Comparison of ENCODE assay signal across 21 cellular contexts in the genomic region with DNA sequence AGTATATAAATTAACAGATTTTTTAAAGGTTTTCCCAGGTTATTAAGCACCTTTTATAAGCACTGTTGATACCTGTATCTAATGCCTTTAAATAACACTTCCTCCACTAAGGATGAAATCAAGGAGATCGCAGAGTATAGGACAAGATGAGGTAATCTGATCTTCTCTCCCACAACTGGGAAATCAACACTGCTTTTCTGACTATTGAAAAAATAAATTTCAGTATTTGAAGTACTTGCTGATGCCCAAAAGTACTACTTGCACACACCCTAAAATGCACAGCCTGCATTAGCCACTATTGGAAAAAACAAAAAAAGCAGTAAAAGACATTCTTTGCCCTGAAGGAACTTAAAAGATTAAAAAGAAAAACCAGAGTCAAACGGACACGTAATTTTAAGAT.
"Had no signal": no experiment of that assay in that cellular context is flagged by ENCODE, and none has a peak within 500 bp of the region (broad histone marks: within the 10 kb centered on the region; RNA-seq: fewer than 3 reads in every experiment).

No MANE protein-coding gene starts in this region.

- H3K27ac ChIP-seq: cardiac muscle cell, colonic mucosa, esophagus squamous epithelium, left ventricle myocardium inferior, right atrium auricular region, tibial nerve had no signal

- H3K4me3 ChIP-seq: cardiac muscle cell, colonic mucosa, esophagus squamous epithelium, left ventricle myocardium inferior, right atrium auricular region, tibial nerve had no signal

- H3K27me3 Mint-ChIP-seq: activated CD4-positive, alpha-beta memory T cell treated with anti-CD3 and anti-CD28 coated beads for 36 hours; naive thymus-derived CD8-positive, alpha-beta T cell had no signal

- H3K9me3 ChIP-seq: colonic mucosa, esophagus squamous epithelium, left ventricle myocardium inferior, right atrium auricular region, tibial nerve had no signal

- H3K36me3 ChIP-seq: colonic mucosa, left ventricle myocardium inferior, right atrium auricular region, tibial nerve had no signal

- H3K4me3 Mint-ChIP-seq: activated CD4-positive, alpha-beta memory T cell treated with anti-CD3 and anti-CD28 coated beads for 36 hours; activated T-helper 1 cell treated with anti-CD3 and anti-CD28 coated beads, Interleukin-12 subunit alpha, Interleukin-12 subunit beta, Interleukin-2, Interleukin-4 antibody, amounts not matched to agents 30 ng/mL and 10 ng/mL and 1 ng/mL, durations not matched to agents 14 hours and 24 hours and 36 hours had no signal

- H3K27me3 ChIP-seq: cardiac muscle cell, colonic mucosa, esophagus squamous epithelium, right atrium auricular region, tibial nerve had no signal

- H3K27ac Mint-ChIP-seq: activated CD4-positive, alpha-beta memory T cell treated with anti-CD3 and anti-CD28 coated beads for 36 hours had no signal

- DNase-seq: activated CD4-positive, alpha-beta memory T cell treated with anti-CD3 and anti-CD28 coated beads for 36 hours; activated CD4-positive, alpha-beta T cell treated with anti-CD3 and anti-CD28 coated beads for 1 hour; activated naive CD4-positive, alpha-beta T cell; colonic mucosa; effector CD4-positive, alpha-beta T cell; esophagus squamous epithelium; hippocampal formation; kidney; left ventricle myocardium inferior; naive thymus-derived CD8-positive, alpha-beta T cell; nucleus accumbens; stimulated activated CD4-positive, alpha-beta T cell treated with anti-CD3 and anti-CD28 coated beads, Interleukin-15, amount 100 ng/mL, for 24 hours; stimulated activated CD4-positive, alpha-beta T cell treated with anti-CD3 and anti-CD28 coated beads, Interleukin-4, amount 100 ng/mL, for 1 hour; stimulated activated naive CD4-positive, alpha-beta T cell treated with Interleukin-2 at 50 U/mL for 16 hours; substantia nigra; T-helper 1 cell had no signal

- H3K9me3 Mint-ChIP-seq: activated CD4-positive, alpha-beta memory T cell treated with anti-CD3 and anti-CD28 coated beads for 36 hours; activated T-helper 1 cell treated with anti-CD3 and anti-CD28 coated beads, Interleukin-12 subunit alpha, Interleukin-12 subunit beta, Interleukin-2, Interleukin-4 antibody, amounts not matched to agents 30 ng/mL and 10 ng/mL and 1 ng/mL, durations not matched to agents 14 hours and 24 hours and 36 hours; naive thymus-derived CD8-positive, alpha-beta T cell had no signal

- ATAC-seq: naive thymus-derived CD8-positive, alpha-beta T cell; SK-N-SH treated with all-trans-retinoic acid at 6 μM for 48 hours had no signal

- FAIRE-seq: kidney had no signal
